ENCODE assay signal across 18 cellular contexts in genomic region chr3:58502832-58503231, GRCh38. TPM values are rescaled to one million over a fixed set of nuclear protein-coding genes. Genes with fewer than 3 reads are reported as not detected.
DNase-seq lines count a peak whose midpoint lies in the region; ATAC-seq and TF ChIP-seq lines count a peak whose summit lies in the region.
"Had no signal": no experiment of that assay in that cellular context is flagged by ENCODE, and none has a peak within 500 bp of the region (broad histone marks: within the 10 kb centered on the region; RNA-seq: fewer than 3 reads in every experiment).

No MANE protein-coding gene starts in this region.

- H3K36me3 ChIP-seq in PC-3 (ENCODE audit: low read depth, low read length) = peaks cover 12% of the 10 kb centered on the region
- H3K36me3 ChIP-seq: BE2C had no signal

- no peaks in the 10 kb centered on the region for H3K27me3 Mint-ChIP-seq in activated CD4-positive, alpha-beta memory T cell treated with anti-CD3 and anti-CD28 coated beads for 36 hours
- H3K27me3 Mint-ChIP-seq: CD8-positive, alpha-beta memory T cell had no signal

- H3K27ac ChIP-seq in PC-3 (ENCODE audit: low read length) = no peak overlapping the region
- H3K27ac ChIP-seq: SK-N-MC had no signal

- DNase-seq in NCI-H2227 (lab: John Stamatoyannopoulos, UW; ENCODE audit: unreplicated experiment) (peak; percentile 13), NCI-H2227 treated with DMSO at 0.1 percent for 48 hours (lab: John Stamatoyannopoulos, UW) (no peak), Kasumi-1 (lab: John Stamatoyannopoulos, UW) (peak; percentile 17 to 28), PC-3 (no peak), occipital lobe (lab: John Stamatoyannopoulos, UW) (no peak), A172 (ENCODE audit: low spot score) (no peak), NCI-H510A (lab: John Stamatoyannopoulos, UW) (no peak)
- no peak for DNase-seq in activated CD4-positive, alpha-beta memory T cell treated with anti-CD3 and anti-CD28 coated beads for 36 hours
- DNase-seq: 8988T; BE2C; CD8-positive, alpha-beta memory T cell; NCI-H1436 treated with DMSO at 0.1 percent for 48 hours; NCI-H2029; NCI-H2171; NCI-H446 treated with DMSO at 0.1 percent for 48 hours; NCI-H774 had no signal

- H3K36me3 Mint-ChIP-seq in activated CD4-positive, alpha-beta memory T cell treated with anti-CD3 and anti-CD28 coated beads for 36 hours = peaks cover 25% of the 10 kb centered on the region

- no peak overlapping the region for H3K27ac Mint-ChIP-seq in activated CD4-positive, alpha-beta memory T cell treated with anti-CD3 and anti-CD28 coated beads for 36 hours
- H3K27ac Mint-ChIP-seq: CD8-positive, alpha-beta memory T cell had no signal

- peaks cover 4% of the 10 kb centered on the region for H3K4me1 Mint-ChIP-seq in activated CD4-positive, alpha-beta memory T cell treated with anti-CD3 and anti-CD28 coated beads for 36 hours (ENCODE audit: low read depth)

- H3K4me2 ChIP-seq in PC-3 (ENCODE audit: low read length) = no peak overlapping the region

- H3K4me1 ChIP-seq in PC-3 (ENCODE audit: insufficient read depth, low read length) = peaks cover 8% of the 10 kb centered on the region; the same call in 1 of the 2 replicates
- H3K4me1 ChIP-seq: BE2C had no signal

- intact Hi-C loops in PC-3 (cut with micrococcal nuclease) = no loop called here
- intact Hi-C loops in activated CD4-positive, alpha-beta memory T cell treated with anti-CD3 and anti-CD28 coated beads for 36 hours (cut with micrococcal nuclease) = no loop called here

- H3K4me3 ChIP-seq in PC-3 (ENCODE audit: low read length) = no peak overlapping the region
- H3K4me3 ChIP-seq: SK-N-MC had no signal

- POLR2A ChIA-PET in PC-3 (lab: Charles Lee; ENCODE audit: unreplicated experiment) = no interaction called here
- POLR2A ChIA-PET in activated CD4-positive, alpha-beta memory T cell treated with anti-CD3 and anti-CD28 coated beads for 36 hours (lab: Charles Lee) = no interaction called here

- H3K9me2 ChIP-seq in PC-3 (replicated peaks; ENCODE audit: low read length) = no peaks in the 10 kb centered on the region

- ATAC-seq in PC-3 = peak; percentile 51; the same call in 1 of the 2 replicates
- ATAC-seq: Right ventricle myocardium inferior had no signal

- H3K9ac ChIP-seq in PC-3 (ENCODE audit: low read length) = no peak overlapping the region

- no TSS peak for BruUV-seq in PC-3 (replicated peaks; lab: Mats Ljungman, UMichigan)

- H3K9me3 Mint-ChIP-seq in activated CD4-positive, alpha-beta memory T cell treated with anti-CD3 and anti-CD28 coated beads for 36 hours = no peaks in the 10 kb centered on the region
- H3K9me3 Mint-ChIP-seq: CD8-positive, alpha-beta memory T cell had no signal

- CTCF ChIA-PET in PC-3 (lab: Charles Lee) = no interaction called here
- CTCF ChIA-PET in activated CD4-positive, alpha-beta memory T cell treated with anti-CD3 and anti-CD28 coated beads for 36 hours (lab: Charles Lee) = interaction anchor here (0.7 kb wide), 1 partner anchor 27 kb away, joined by 3 read pairs; no protein-coding TSS in a partner anchor

- no peaks in the 10 kb centered on the region for H3K9me3 ChIP-seq in PC-3 (ENCODE audit: low read length)
- H3K9me3 ChIP-seq: BE2C had no signal

- H3K4me3 Mint-ChIP-seq in activated CD4-positive, alpha-beta memory T cell treated with anti-CD3 and anti-CD28 coated beads for 36 hours = no peak overlapping the region
- H3K4me3 Mint-ChIP-seq: CD8-positive, alpha-beta memory T cell had no signal

- H3K79me2 ChIP-seq in PC-3 (ENCODE audit: low read length) = peaks cover 30% of the 10 kb centered on the region

- H3K27me3 ChIP-seq in PC-3 (ENCODE audit: low read length) = no peaks in the 10 kb centered on the region
- H3K27me3 ChIP-seq: BE2C had no signal

- no peaks in the 10 kb centered on the region for H4K20me1 ChIP-seq in PC-3 (ENCODE audit: low read length)

- no peak overlapping the region for H2AFZ ChIP-seq in PC-3 (ENCODE audit: low read length)

- H3F3A ChIP-seq in PC-3 (ENCODE audit: low read length, unreplicated experiment) = no peaks in the 10 kb centered on the region

- TF ChIP-seq CTCF in PC-3 (conservative IDR thresholded peaks at IDR 0.05; ENCODE audit: low read depth, low read length) = no peak

RNA-seq across cellular contexts. Expression of gene KCTD6, which starts 10.9 kb away (rescaled TPM):
- total RNA-seq in PC-3 (2014; rRNA removed) (13.1 and 13.6 TPM in 2 replicates), occipital lobe (31.7 TPM)
- total RNA-seq in activated CD4-positive, alpha-beta memory T cell treated with anti-CD3 and anti-CD28 coated beads for 36 hours = 1 to 10 TPM; 8.0 to 8.6 TPM
- 6.4 and 9.1 TPM in 2 replicates for total RNA-seq in A172 (2014; rRNA removed; shearing (Covaris generic))

RNA-seq across cellular contexts. Expression of gene ACOX2, which starts 34.2 kb away (rescaled TPM):
- total RNA-seq in PC-3 (2014; rRNA removed) (9.8 and 10.8 TPM in 2 replicates), occipital lobe (0.78 TPM)
- not detected for total RNA-seq in activated CD4-positive, alpha-beta memory T cell treated with anti-CD3 and anti-CD28 coated beads for 36 hours
- 2.2 and 5.4 TPM in 2 replicates for total RNA-seq in A172 (2014; rRNA removed; shearing (Covaris generic))
- total RNA-seq: CD8-positive, alpha-beta memory T cell had no signal

Comparison
In these comparisons a context has a peak if more than half of its experiments do, and no peak if none do; other contexts are left out.
1. DNase-seq: peak in NCI-H2227 (single experiment) and Kasumi-1 (2 of 2); none in NCI-H2227 treated with DMSO at 0.1 percent for 48 hours (single experiment), PC-3 (single experiment), occipital lobe (single experiment), activated CD4-positive, alpha-beta memory T cell treated with anti-CD3 and anti-CD28 coated beads for 36 hours (single experiment), A172 (single experiment) and NCI-H510A (single experiment).